In the genomic region with DNA sequence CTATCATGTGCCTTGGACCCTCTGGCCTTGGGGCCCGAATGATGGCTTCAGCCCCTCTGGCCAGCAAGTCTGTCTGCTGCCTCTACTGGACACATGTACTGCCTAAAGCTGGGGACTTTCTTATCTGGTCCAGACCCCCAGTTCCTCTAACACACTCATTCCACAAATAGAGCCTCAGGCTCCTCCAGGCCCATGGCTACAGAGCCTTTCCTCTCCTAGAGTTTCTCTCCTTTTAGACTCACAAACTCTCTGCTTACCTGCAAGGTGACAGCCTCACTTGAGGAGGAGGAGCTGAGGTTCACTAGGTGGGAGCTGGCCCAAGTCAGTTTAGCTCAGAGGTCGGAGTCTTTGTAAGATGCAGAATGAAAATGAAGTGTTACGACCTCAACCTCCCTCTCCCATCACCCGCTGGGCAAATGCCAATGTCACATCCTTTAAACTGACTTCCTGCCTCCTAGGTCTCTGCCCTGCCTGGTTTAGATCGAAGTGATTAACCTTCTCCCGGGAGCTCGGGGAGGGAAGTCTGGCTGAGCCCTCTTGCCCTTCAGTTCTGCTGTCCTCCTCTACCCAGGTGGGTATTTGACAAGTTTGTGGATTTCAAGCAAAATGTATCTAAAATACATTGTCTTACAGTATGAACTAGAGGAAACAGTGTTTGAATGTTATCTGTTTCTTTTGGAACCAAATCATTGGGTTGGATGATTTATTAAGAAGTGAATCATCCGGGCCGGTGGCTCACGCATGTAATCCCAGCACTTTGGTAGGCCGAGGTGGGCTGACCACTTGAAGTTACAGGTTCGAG, we compare ENCODE assay signal across 1 cellular context.
TF ChIP-seq lines count a peak whose summit lies in the region.

No MANE protein-coding gene starts in this region.

TF ChIP-seq in GM23338, 12 proteins besides CTCF, POLR2A, EP300 and RAD21 (continued from another document):
- TF ChIP-seq, protein P1, sequence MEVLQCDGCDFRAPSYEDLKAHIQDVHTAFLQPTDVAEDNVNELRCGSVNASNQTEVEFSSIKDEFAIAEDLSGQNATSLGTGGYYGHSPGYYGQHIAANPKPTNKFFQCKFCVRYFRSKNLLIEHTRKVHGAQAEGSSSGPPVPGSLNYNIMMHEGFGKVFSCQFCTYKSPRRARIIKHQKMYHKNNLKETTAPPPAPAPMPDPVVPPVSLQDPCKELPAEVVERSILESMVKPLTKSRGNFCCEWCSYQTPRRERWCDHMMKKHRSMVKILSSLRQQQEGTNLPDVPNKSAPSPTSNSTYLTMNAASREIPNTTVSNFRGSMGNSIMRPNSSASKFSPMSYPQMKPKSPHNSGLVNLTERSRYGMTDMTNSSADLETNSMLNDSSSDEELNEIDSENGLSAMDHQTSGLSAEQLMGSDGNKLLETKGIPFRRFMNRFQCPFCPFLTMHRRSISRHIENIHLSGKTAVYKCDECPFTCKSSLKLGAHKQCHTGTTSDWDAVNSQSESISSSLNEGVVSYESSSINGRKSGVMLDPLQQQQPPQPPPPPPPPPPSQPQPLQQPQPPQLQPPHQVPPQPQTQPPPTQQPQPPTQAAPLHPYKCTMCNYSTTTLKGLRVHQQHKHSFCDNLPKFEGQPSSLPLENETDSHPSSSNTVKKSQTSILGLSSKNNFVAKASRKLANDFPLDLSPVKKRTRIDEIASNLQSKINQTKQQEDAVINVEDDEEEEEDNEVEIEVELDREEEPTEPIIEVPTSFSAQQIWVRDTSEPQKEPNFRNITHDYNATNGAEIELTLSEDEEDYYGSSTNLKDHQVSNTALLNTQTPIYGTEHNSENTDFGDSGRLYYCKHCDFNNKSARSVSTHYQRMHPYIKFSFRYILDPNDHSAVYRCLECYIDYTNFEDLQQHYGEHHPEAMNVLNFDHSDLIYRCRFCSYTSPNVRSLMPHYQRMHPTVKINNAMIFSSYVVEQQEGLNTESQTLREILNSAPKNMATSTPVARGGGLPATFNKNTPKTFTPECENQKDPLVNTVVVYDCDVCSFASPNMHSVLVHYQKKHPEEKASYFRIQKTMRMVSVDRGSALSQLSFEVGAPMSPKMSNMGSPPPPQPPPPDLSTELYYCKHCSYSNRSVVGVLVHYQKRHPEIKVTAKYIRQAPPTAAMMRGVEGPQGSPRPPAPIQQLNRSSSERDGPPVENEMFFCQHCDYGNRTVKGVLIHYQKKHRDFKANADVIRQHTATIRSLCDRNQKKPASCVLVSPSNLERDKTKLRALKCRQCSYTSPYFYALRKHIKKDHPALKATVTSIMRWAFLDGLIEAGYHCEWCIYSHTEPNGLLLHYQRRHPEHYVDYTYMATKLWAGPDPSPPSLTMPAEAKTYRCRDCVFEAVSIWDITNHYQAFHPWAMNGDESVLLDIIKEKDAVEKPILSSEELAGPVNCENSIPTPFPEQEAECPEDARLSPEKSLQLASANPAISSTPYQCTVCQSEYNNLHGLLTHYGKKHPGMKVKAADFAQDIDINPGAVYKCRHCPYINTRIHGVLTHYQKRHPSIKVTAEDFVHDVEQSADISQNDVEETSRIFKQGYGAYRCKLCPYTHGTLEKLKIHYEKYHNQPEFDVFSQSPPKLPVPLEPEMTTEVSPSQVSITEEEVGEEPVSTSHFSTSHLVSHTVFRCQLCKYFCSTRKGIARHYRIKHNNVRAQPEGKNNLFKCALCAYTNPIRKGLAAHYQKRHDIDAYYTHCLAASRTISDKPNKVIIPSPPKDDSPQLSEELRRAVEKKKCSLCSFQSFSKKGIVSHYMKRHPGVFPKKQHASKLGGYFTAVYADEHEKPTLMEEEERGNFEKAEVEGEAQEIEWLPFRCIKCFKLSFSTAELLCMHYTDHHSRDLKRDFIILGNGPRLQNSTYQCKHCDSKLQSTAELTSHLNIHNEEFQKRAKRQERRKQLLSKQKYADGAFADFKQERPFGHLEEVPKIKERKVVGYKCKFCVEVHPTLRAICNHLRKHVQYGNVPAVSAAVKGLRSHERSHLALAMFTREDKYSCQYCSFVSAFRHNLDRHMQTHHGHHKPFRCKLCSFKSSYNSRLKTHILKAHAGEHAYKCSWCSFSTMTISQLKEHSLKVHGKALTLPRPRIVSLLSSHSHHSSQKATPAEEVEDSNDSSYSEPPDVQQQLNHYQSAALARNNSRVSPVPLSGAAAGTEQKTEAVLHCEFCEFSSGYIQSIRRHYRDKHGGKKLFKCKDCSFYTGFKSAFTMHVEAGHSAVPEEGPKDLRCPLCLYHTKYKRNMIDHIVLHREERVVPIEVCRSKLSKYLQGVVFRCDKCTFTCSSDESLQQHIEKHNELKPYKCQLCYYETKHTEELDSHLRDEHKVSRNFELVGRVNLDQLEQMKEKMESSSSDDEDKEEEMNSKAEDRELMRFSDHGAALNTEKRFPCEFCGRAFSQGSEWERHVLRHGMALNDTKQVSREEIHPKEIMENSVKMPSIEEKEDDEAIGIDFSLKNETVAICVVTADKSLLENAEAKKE (CRISPR knock-in tag; IDR thresholded peaks at IDR 0.05) = no peak
- TF ChIP-seq ZNF114 (CRISPR knock-in tag; IDR thresholded peaks at IDR 0.05) (no peak), EZH2phosphoT487 (IDR thresholded peaks at IDR 0.05; ENCODE audit: unreplicated experiment) (no peak), POLR2AphosphoS5 (IDR thresholded peaks at IDR 0.05; ENCODE audit: low read depth) (no peak), EZH2 (IDR thresholded peaks at IDR 0.05; ENCODE audit: low read depth, unreplicated experiment) (no peak), NANOG (IDR thresholded peaks at IDR 0.05; ENCODE audit: borderline replicate concordance) (no peak), ZNF331 (CRISPR knock-in tag; IDR thresholded peaks at IDR 0.05; ENCODE audit: low read depth) (no peak), JUNB (IDR thresholded peaks at IDR 0.05; ENCODE audit: unreplicated experiment) (no peak), CREB1 (CRISPR knock-in tag; IDR thresholded peaks at IDR 0.05; ENCODE audit: low read depth) (no peak), STAT1 (IDR thresholded peaks at IDR 0.05; ENCODE audit: unreplicated experiment) (no peak)
- TF ChIP-seq, protein P2, sequence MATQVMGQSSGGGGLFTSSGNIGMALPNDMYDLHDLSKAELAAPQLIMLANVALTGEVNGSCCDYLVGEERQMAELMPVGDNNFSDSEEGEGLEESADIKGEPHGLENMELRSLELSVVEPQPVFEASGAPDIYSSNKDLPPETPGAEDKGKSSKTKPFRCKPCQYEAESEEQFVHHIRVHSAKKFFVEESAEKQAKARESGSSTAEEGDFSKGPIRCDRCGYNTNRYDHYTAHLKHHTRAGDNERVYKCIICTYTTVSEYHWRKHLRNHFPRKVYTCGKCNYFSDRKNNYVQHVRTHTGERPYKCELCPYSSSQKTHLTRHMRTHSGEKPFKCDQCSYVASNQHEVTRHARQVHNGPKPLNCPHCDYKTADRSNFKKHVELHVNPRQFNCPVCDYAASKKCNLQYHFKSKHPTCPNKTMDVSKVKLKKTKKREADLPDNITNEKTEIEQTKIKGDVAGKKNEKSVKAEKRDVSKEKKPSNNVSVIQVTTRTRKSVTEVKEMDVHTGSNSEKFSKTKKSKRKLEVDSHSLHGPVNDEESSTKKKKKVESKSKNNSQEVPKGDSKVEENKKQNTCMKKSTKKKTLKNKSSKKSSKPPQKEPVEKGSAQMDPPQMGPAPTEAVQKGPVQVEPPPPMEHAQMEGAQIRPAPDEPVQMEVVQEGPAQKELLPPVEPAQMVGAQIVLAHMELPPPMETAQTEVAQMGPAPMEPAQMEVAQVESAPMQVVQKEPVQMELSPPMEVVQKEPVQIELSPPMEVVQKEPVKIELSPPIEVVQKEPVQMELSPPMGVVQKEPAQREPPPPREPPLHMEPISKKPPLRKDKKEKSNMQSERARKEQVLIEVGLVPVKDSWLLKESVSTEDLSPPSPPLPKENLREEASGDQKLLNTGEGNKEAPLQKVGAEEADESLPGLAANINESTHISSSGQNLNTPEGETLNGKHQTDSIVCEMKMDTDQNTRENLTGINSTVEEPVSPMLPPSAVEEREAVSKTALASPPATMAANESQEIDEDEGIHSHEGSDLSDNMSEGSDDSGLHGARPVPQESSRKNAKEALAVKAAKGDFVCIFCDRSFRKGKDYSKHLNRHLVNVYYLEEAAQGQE (IDR thresholded peaks at IDR 0.05; ENCODE audit: unreplicated experiment) = no peak
